In the genomic region with DNA sequence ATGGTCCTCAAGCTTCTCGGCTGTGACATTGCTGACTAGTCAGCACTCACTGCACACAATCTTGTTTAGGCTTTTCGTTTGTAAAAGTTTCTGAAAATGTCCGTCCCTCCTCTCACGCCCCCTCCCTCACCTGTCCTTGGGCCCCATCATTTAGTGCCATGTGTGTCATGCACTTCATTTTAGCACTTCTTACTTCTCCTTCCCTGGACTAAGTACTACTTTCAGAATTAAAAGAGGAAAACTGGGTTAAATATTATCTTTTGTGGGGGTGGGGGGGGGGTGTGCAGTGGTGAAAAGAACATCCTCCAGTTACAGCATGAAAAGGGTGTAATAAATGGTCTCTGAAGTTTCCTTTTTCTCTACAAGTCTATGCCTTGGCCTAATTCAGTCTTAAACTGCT, we compare ENCODE assay signal across 23 cellular contexts.
A peak's percentile ranks its signal among the peaks of the same experiment; 100 is the strongest.
DNase-seq lines count a peak whose midpoint lies in the region; ATAC-seq and TF ChIP-seq lines count a peak whose summit lies in the region.
"Had no signal": no experiment of that assay in that cellular context is flagged by ENCODE, and none has a peak within 500 bp of the region (broad histone marks: within the 10 kb centered on the region; RNA-seq: fewer than 3 reads in every experiment).

No MANE protein-coding gene starts in this region.

- no peak overlapping the region for H3K4me3 ChIP-seq in hepatocyte
- H3K4me3 ChIP-seq: heart left ventricle, prostate gland, thyroid gland had no signal

- WGBS in hepatocyte (ENCODE audit: low lambda C conversion rate, missing lambda C conversion rate), result 81% methylated on average over 4 of the region's 4 CpGs

- no peaks in the 10 kb centered on the region for H3K36me3 Mint-ChIP-seq in stimulated activated memory B cell treated with anti-CD40 and anti-IgM and Interleukin-4, amounts not matched to agents 10 μg/mL and 1 μg/mL and 100 μg/mL, for 72 hours
- no peaks in the 10 kb centered on the region for H3K36me3 Mint-ChIP-seq in naive thymus-derived CD8-positive, alpha-beta T cell
- H3K36me3 Mint-ChIP-seq in activated CD8-positive, alpha-beta T cell treated with anti-CD3 and anti-CD28 coated beads, Interleukin-2, amount 10 ng/mL, durations not matched to agents 7 days and 5 days (ENCODE audit: low read depth), result no peaks in the 10 kb centered on the region
- H3K36me3 Mint-ChIP-seq: immature natural killer cell had no signal

- H3K79me2 ChIP-seq in hepatocyte, result no peaks in the 10 kb centered on the region

- no peaks in the 10 kb centered on the region for H3K9me2 ChIP-seq in hepatocyte (replicated peaks; ENCODE audit: insufficient read depth)

- H3K27ac ChIP-seq in hepatocyte, result no peak overlapping the region
- H3K27ac ChIP-seq: heart left ventricle, prostate gland, thyroid gland had no signal

- H3K4me1 ChIP-seq in hepatocyte (ENCODE audit: insufficient read depth), result peaks cover 16% of the 10 kb centered on the region

- H3K36me3 ChIP-seq in hepatocyte (replicated peaks; ENCODE audit: insufficient read depth, low read depth), result no peaks in the 10 kb centered on the region
- H3K36me3 ChIP-seq: heart left ventricle, prostate gland, thyroid gland had no signal

- no peaks in the 10 kb centered on the region for H3K9me3 ChIP-seq in hepatocyte (ENCODE audit: low read depth)
- H3K9me3 ChIP-seq: heart left ventricle, prostate gland, thyroid gland had no signal

- no peak for TF ChIP-seq CTCF in hepatocyte (IDR thresholded peaks at IDR 0.05; ENCODE audit: poor library complexity)

- POLR2A ChIA-PET in naive thymus-derived CD8-positive, alpha-beta T cell (lab: Charles Lee), result no interaction called here
- POLR2A ChIA-PET in activated CD8-positive, alpha-beta T cell treated with anti-CD3 and anti-CD28 coated beads, Interleukin-2, amount 10 ng/mL, durations not matched to agents 7 days and 5 days (lab: Charles Lee), result no interaction called here

- H3K4me1 Mint-ChIP-seq in stimulated activated memory B cell treated with anti-CD40 and anti-IgM and Interleukin-4, amounts not matched to agents 10 μg/mL and 1 μg/mL and 100 μg/mL, for 72 hours, result no peaks in the 10 kb centered on the region
- no peaks in the 10 kb centered on the region for H3K4me1 Mint-ChIP-seq in naive thymus-derived CD8-positive, alpha-beta T cell
- H3K4me1 Mint-ChIP-seq in activated CD8-positive, alpha-beta T cell treated with anti-CD3 and anti-CD28 coated beads, Interleukin-2, amount 10 ng/mL, durations not matched to agents 7 days and 5 days (ENCODE audit: low read depth), result no peaks in the 10 kb centered on the region
- H3K4me1 Mint-ChIP-seq: immature natural killer cell had no signal

- DNase-seq in hepatocyte (ENCODE audit: low spot score), result peak; percentile 10
- no peak for DNase-seq in naive thymus-derived CD8-positive, alpha-beta T cell
- DNase-seq in activated CD8-positive, alpha-beta T cell treated with anti-CD3 and anti-CD28 coated beads, Interleukin-2, amount 10 ng/mL, durations not matched to agents 7 days and 5 days, result no peak
- no peak for DNase-seq in central memory CD4-positive, alpha-beta T cell
- DNase-seq: activated CD4-positive, CD25-positive, alpha-beta regulatory T cell; activated naive CD4-positive, alpha-beta T cell treated with anti-CD3 and anti-CD28 coated beads for 36 hours; activated T-cell treated with anti-CD3 and anti-CD28 coated beads, Interleukin-2, amount 50 U/mL, for 4 hours; amygdala; H7; heart left ventricle; immature natural killer cell; left ventricle myocardium superior; NCI-H1105; NCI-H2081 treated with DMSO at 0.1 percent for 48 hours; stimulated activated CD4-positive, alpha-beta T cell treated with anti-CD3 and anti-CD28 coated beads, Interleukin-1b, Interleukin-23, amount 100 ng/mL, for 48 hours; stimulated activated naive CD4-positive, alpha-beta T cell treated with Interleukin-2 at 50 U/mL for 16 hours; T-helper 9 cell; thyroid gland had no signal

- H3K9me3 Mint-ChIP-seq in stimulated activated memory B cell treated with anti-CD40 and anti-IgM and Interleukin-4, amounts not matched to agents 10 μg/mL and 1 μg/mL and 100 μg/mL, for 72 hours, result no peaks in the 10 kb centered on the region
- H3K9me3 Mint-ChIP-seq in naive thymus-derived CD8-positive, alpha-beta T cell, result no peaks in the 10 kb centered on the region
- no peaks in the 10 kb centered on the region for H3K9me3 Mint-ChIP-seq in activated CD8-positive, alpha-beta T cell treated with anti-CD3 and anti-CD28 coated beads, Interleukin-2, amount 10 ng/mL, durations not matched to agents 7 days and 5 days (ENCODE audit: insufficient read depth)
- H3K9me3 Mint-ChIP-seq: activated naive CD4-positive, alpha-beta T cell treated with anti-CD3 and anti-CD28 coated beads for 36 hours; activated T-cell treated with anti-CD3 and anti-CD28 coated beads, Interleukin-2, amount 50 U/mL, for 4 hours had no signal

- no peaks in the 10 kb centered on the region for H3K27me3 ChIP-seq in hepatocyte
- H3K27me3 ChIP-seq: thyroid gland had no signal

- H2AFZ ChIP-seq in hepatocyte, result no peak overlapping the region

- H4K20me1 ChIP-seq in hepatocyte (ENCODE audit: insufficient read depth, poor library complexity, severe bottlenecking), result no peaks in the 10 kb centered on the region

- H3K27ac Mint-ChIP-seq in stimulated activated memory B cell treated with anti-CD40 and anti-IgM and Interleukin-4, amounts not matched to agents 10 μg/mL and 1 μg/mL and 100 μg/mL, for 72 hours, result no peak overlapping the region
- no peak overlapping the region for H3K27ac Mint-ChIP-seq in naive thymus-derived CD8-positive, alpha-beta T cell
- H3K27ac Mint-ChIP-seq in activated CD8-positive, alpha-beta T cell treated with anti-CD3 and anti-CD28 coated beads, Interleukin-2, amount 10 ng/mL, durations not matched to agents 7 days and 5 days, result no peak overlapping the region
- H3K27ac Mint-ChIP-seq: activated naive CD4-positive, alpha-beta T cell treated with anti-CD3 and anti-CD28 coated beads for 36 hours; immature natural killer cell had no signal

- ATAC-seq in GM18861 (IDR thresholded peaks at IDR 0.05; ENCODE audit: unreplicated experiment) (peak; percentile 51), GM21717 (IDR thresholded peaks at IDR 0.05; ENCODE audit: unreplicated experiment) (peak; percentile 61), HG03139 (IDR thresholded peaks at IDR 0.05; ENCODE audit: unreplicated experiment) (peak; percentile 66)
- no peak for ATAC-seq in stimulated activated memory B cell treated with anti-CD40 and anti-IgM and Interleukin-4, amounts not matched to agents 10 μg/mL and 1 μg/mL and 100 μg/mL, for 72 hours
- no peak for ATAC-seq in naive thymus-derived CD8-positive, alpha-beta T cell
- no peak for ATAC-seq in activated CD8-positive, alpha-beta T cell treated with anti-CD3 and anti-CD28 coated beads, Interleukin-2, amount 10 ng/mL, durations not matched to agents 7 days and 5 days
- ATAC-seq: activated T-cell treated with anti-CD3 and anti-CD28 coated beads, Interleukin-2, amount 50 U/mL, for 4 hours; heart left ventricle; left ventricle myocardium superior had no signal

- CTCF ChIA-PET in activated CD8-positive, alpha-beta T cell treated with anti-CD3 and anti-CD28 coated beads, Interleukin-2, amount 10 ng/mL, durations not matched to agents 7 days and 5 days (lab: Charles Lee), result no interaction called here

- H3K4me3 Mint-ChIP-seq in stimulated activated memory B cell treated with anti-CD40 and anti-IgM and Interleukin-4, amounts not matched to agents 10 μg/mL and 1 μg/mL and 100 μg/mL, for 72 hours, result no peak overlapping the region
- H3K4me3 Mint-ChIP-seq in naive thymus-derived CD8-positive, alpha-beta T cell, result no peak overlapping the region
- H3K4me3 Mint-ChIP-seq in activated CD8-positive, alpha-beta T cell treated with anti-CD3 and anti-CD28 coated beads, Interleukin-2, amount 10 ng/mL, durations not matched to agents 7 days and 5 days, result no peak overlapping the region
- H3K4me3 Mint-ChIP-seq: activated naive CD4-positive, alpha-beta T cell treated with anti-CD3 and anti-CD28 coated beads for 36 hours; activated T-cell treated with anti-CD3 and anti-CD28 coated beads, Interleukin-2, amount 50 U/mL, for 4 hours; immature natural killer cell had no signal

- peak overlapping the region; percentile 35 for H3K4me2 ChIP-seq in hepatocyte

- peaks cover 12% of the 10 kb centered on the region for H3K27me3 Mint-ChIP-seq in stimulated activated memory B cell treated with anti-CD40 and anti-IgM and Interleukin-4, amounts not matched to agents 10 μg/mL and 1 μg/mL and 100 μg/mL, for 72 hours
- peaks cover 11 to 34% (median 14%) of the 10 kb centered on the region in 5 donors for H3K27me3 Mint-ChIP-seq in naive thymus-derived CD8-positive, alpha-beta T cell
- H3K27me3 Mint-ChIP-seq in activated CD8-positive, alpha-beta T cell treated with anti-CD3 and anti-CD28 coated beads, Interleukin-2, amount 10 ng/mL, durations not matched to agents 7 days and 5 days (ENCODE audit: low read depth), result peaks cover 25% of the 10 kb centered on the region

Comparison
In these comparisons a context has a peak if more than half of its experiments do, and no peak if none do; other contexts are left out.
1. ATAC-seq: peak in GM18861 (single experiment), GM21717 (single experiment) and HG03139 (single experiment); none in stimulated activated memory B cell treated with anti-CD40 and anti-IgM and Interleukin-4, amounts not matched to agents 10 μg/mL and 1 μg/mL and 100 μg/mL, for 72 hours (single experiment), naive thymus-derived CD8-positive, alpha-beta T cell (0 of 2) and activated CD8-positive, alpha-beta T cell treated with anti-CD3 and anti-CD28 coated beads, Interleukin-2, amount 10 ng/mL, durations not matched to agents 7 days and 5 days (single experiment).